ENCODE assay signal across 9 cellular contexts in the genomic region with DNA sequence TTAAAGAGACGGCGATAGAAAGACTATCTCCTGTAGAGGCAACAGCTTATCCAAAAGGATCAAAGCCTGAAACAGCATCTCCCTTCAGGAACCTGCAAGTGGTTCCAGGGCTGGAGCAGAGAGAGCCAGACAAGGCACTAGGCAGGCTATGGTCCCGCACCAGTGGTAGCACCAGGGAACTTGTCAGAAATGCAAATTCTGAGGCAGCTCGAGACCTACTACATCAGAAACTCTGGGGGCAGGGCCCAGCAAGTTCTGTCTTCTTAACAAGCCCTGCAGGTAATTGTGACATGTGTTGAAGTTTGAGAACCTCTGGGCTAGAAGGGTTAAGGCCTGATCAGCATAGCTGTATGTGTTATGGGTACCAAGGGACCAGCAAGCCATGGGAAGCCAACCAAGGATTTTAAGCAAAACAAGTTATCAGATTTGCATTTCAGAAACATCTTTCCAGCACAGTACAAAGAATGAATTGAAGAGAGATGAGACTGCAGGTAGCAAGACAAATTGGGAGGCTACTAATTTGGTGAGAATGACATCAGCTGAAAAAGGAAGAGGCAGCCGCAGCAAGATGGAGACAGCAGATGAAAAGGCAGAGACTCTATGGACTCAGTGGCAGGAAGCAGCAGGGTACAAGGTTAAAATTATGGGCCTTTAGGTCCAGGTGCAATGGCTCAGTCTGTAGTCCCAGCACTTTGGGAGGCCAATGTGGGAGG.
DNase-seq lines count a peak whose midpoint lies in the region; ATAC-seq and TF ChIP-seq lines count a peak whose summit lies in the region.
"Had no signal": no experiment of that assay in that cellular context is flagged by ENCODE, and none has a peak within 500 bp of the region (broad histone marks: within the 10 kb centered on the region; RNA-seq: fewer than 3 reads in every experiment).

No MANE protein-coding gene starts in this region.

- no peak for TF ChIP-seq POLR2A in esophagus squamous epithelium (IDR thresholded peaks at IDR 0.05)

- H3K4me3 ChIP-seq in RWPE2 (ENCODE audit: severe bottlenecking): no peak overlapping the region
- no peak overlapping the region for H3K4me3 ChIP-seq in esophagus squamous epithelium

- H3K27me3 ChIP-seq in RWPE2 (ENCODE audit: insufficient read depth, poor library complexity, severe bottlenecking) (no peaks in the 10 kb centered on the region), esophagus squamous epithelium (no peaks in the 10 kb centered on the region)

- H3K4me1 ChIP-seq in RWPE2 (ENCODE audit: insufficient read depth, poor library complexity, severe bottlenecking) (peaks cover 60% of the 10 kb centered on the region), esophagus squamous epithelium (peaks cover 8 to 45% (median 17%) of the 10 kb centered on the region in 3 donors)

- H3K36me3 Mint-ChIP-seq in activated T-cell treated with anti-CD3 and anti-CD28 coated beads, Interleukin-2, amount 50 U/mL, for 24 hours (ENCODE audit: low read depth): peaks cover 5% of the 10 kb centered on the region

- H3K4me3 Mint-ChIP-seq in activated T-cell treated with anti-CD3 and anti-CD28 coated beads, Interleukin-2, amount 50 U/mL, for 24 hours: no peak overlapping the region
- H3K4me3 Mint-ChIP-seq in stimulated activated naive CD8-positive, alpha-beta T cell treated with anti-CD3 and anti-CD28 coated beads, Interleukin-15, amount 100 ng/mL, for 72 hours: peak overlapping the region in 1 of 2 donors; percentile 5

- peaks cover 78% of the 10 kb centered on the region for H3K4me1 Mint-ChIP-seq in activated T-cell treated with anti-CD3 and anti-CD28 coated beads, Interleukin-2, amount 50 U/mL, for 24 hours (ENCODE audit: low read depth)
- peaks cover 72% of the 10 kb centered on the region for H3K4me1 Mint-ChIP-seq in stimulated activated naive CD8-positive, alpha-beta T cell treated with anti-CD3 and anti-CD28 coated beads, Interleukin-15, amount 100 ng/mL, for 72 hours

- no peak for TF ChIP-seq CTCF in RWPE2 (IDR thresholded peaks at IDR 0.05; ENCODE audit: poor library complexity, severe bottlenecking)
- TF ChIP-seq CTCF in esophagus squamous epithelium (IDR thresholded peaks at IDR 0.05): no peak

- no peaks in the 10 kb centered on the region for H3K27me3 Mint-ChIP-seq in activated T-cell treated with anti-CD3 and anti-CD28 coated beads, Interleukin-2, amount 50 U/mL, for 24 hours
- no peaks in the 10 kb centered on the region for H3K27me3 Mint-ChIP-seq in stimulated activated naive CD8-positive, alpha-beta T cell treated with anti-CD3 and anti-CD28 coated beads, Interleukin-15, amount 100 ng/mL, for 72 hours

- intact Hi-C loops in esophagus squamous epithelium (cut with DNase I): no loop called here

- H3K9me3 ChIP-seq in RWPE2 (ENCODE audit: severe bottlenecking): no peaks in the 10 kb centered on the region
- no peaks in the 10 kb centered on the region for H3K9me3 ChIP-seq in esophagus squamous epithelium

- ATAC-seq in HG02870 (IDR thresholded peaks at IDR 0.05; ENCODE audit: unreplicated experiment): peak; percentile 98
- ATAC-seq in RWPE2 (ENCODE audit: low read depth): no peak
- ATAC-seq in stimulated activated naive CD8-positive, alpha-beta T cell treated with anti-CD3 and anti-CD28 coated beads, Interleukin-15, amount 100 ng/mL, for 72 hours: peak; percentile 44

- peak overlapping the region; percentile 97 for H3K27ac ChIP-seq in RWPE2 (ENCODE audit: poor library complexity, severe bottlenecking)
- peak overlapping the region in 1 of 4 donors; percentile 21 for H3K27ac ChIP-seq in esophagus squamous epithelium

- H3K27ac Mint-ChIP-seq in activated T-cell treated with anti-CD3 and anti-CD28 coated beads, Interleukin-2, amount 50 U/mL, for 24 hours: peak overlapping the region; percentile 60
- peak overlapping the region; percentile 1 to 59 for H3K27ac Mint-ChIP-seq in stimulated activated naive CD8-positive, alpha-beta T cell treated with anti-CD3 and anti-CD28 coated beads, Interleukin-15, amount 100 ng/mL, for 72 hours

- WGBS in esophagus squamous epithelium, 2 donors: 61 to 92% methylated on average over 4 to 5 of the region's 5 CpGs

- H3K9me3 Mint-ChIP-seq in activated T-cell treated with anti-CD3 and anti-CD28 coated beads, Interleukin-2, amount 50 U/mL, for 24 hours: peaks cover 3% of the 10 kb centered on the region
- H3K9me3 Mint-ChIP-seq in stimulated activated naive CD8-positive, alpha-beta T cell treated with anti-CD3 and anti-CD28 coated beads, Interleukin-15, amount 100 ng/mL, for 72 hours: peaks cover 0 to 10% of the 10 kb centered on the region in 2 donors

- DNase-seq in activated T-cell treated with anti-CD3 and anti-CD28 coated beads, Interleukin-2, amount 50 U/mL, for 24 hours: no peak
- DNase-seq in activated T-cell treated with anti-CD3 and anti-CD28 coated beads for 4 hours (no peak), RWPE2 (ENCODE audit: low spot score) (no peak), LoVo (ENCODE audit: low spot score) (no peak), esophagus squamous epithelium (lab: John Stamatoyannopoulos, UW) (no peak), cerebellar cortex (ENCODE audit: low spot score) (no peak)
- no peak for DNase-seq in stimulated activated naive CD8-positive, alpha-beta T cell treated with anti-CD3 and anti-CD28 coated beads, Interleukin-15, amount 100 ng/mL, for 72 hours
- DNase-seq: anterior cingulate cortex had no signal

- no peaks in the 10 kb centered on the region for H3K36me3 ChIP-seq in RWPE2 (ENCODE audit: low read depth)
- no peaks in the 10 kb centered on the region for H3K36me3 ChIP-seq in esophagus squamous epithelium
